10 cellular contexts compared by ENCODE assay signal in the genomic region with DNA sequence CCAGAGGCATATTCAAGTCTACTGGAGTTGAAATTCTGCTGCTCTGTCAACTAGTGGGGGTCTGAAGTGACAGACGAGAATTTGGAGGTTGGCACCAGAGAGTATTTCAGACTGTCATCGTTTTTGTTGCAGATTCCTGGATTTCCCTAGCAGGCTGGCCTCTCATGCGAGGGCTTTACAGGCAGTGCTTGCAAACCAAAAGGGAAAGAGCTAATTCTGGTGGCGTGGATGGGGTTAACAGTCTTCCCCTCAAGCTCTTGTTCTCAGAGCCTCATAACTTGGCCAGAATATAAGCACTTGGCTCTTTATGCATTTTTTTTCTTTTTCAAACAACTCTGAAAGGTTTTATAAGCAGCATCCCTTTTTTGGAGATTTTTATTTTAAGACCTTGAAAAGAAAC. TPM values are rescaled to one million over a fixed set of nuclear protein-coding genes. Genes with fewer than 3 reads are reported as not detected.
A peak's percentile ranks its signal among the peaks of the same experiment; 100 is the strongest.
DNase-seq lines count a peak whose midpoint lies in the region; ATAC-seq and TF ChIP-seq lines count a peak whose summit lies in the region.
"Had no signal": no experiment of that assay in that cellular context is flagged by ENCODE, and none has a peak within 500 bp of the region (broad histone marks: within the 10 kb centered on the region; RNA-seq: fewer than 3 reads in every experiment).

Gene SPARCL1, minus strand, starts transcription at position 190 of the 400 bp plus-strand sequence. CDS start 29,802 bp downstream, outside the sequence.

- H2AFZ ChIP-seq in PC-3 (ENCODE audit: low read length): no peak within 1 kb of the TSS

- no peaks in the 10 kb centered on the region for H3K9me2 ChIP-seq in PC-3 (replicated peaks; ENCODE audit: low read length)

- intact Hi-C loops in mucosa of descending colon (cut with DNase I, micrococcal nuclease) (no loop called here), PC-3 (cut with micrococcal nuclease) (no loop called here)

- H3K79me2 ChIP-seq in PC-3 (ENCODE audit: low read length): no peaks in the 10 kb centered on the region

- no peak within 1 kb of the TSS for H3K4me2 ChIP-seq in PC-3 (ENCODE audit: low read length)

- no peak for TF ChIP-seq CTCF in mucosa of descending colon (IDR thresholded peaks at IDR 0.05)
- no peak for TF ChIP-seq CTCF in PC-3 (conservative IDR thresholded peaks at IDR 0.05; ENCODE audit: low read depth, low read length)

- H3K4me3 ChIP-seq in mucosa of descending colon (no peak within 1 kb of the TSS), PC-3 (ENCODE audit: low read length) (no peak within 1 kb of the TSS)

- H3K4me1 ChIP-seq in mucosa of descending colon (ENCODE audit: low read depth) (no peaks in the 10 kb centered on the region), PC-3 (ENCODE audit: insufficient read depth, low read length) (no peaks in the 10 kb centered on the region)

- DNase-seq in fibroblast of peridontal ligament (ENCODE audit: extremely low read depth) (peak; percentile 43), mucosa of descending colon (peak in 1 of 3 donors; percentile 13), substantia nigra (lab: John Stamatoyannopoulos, UW) (peak in 9 of 49 donors; percentile 7 to 47 (median 29)), SKM-1 (lab: John Stamatoyannopoulos, UW; ENCODE audit: unreplicated experiment) (no peak), PC-3 (no peak), NCI-H2081 (lab: John Stamatoyannopoulos, UW) (no peak)
- DNase-seq: CD4-positive, CD25-positive, alpha-beta regulatory T cell; naive B cell had no signal

- 40 to 56% (median 40%) methylated on average over 4 of the region's 4 CpGs for WGBS in adipose tissue, 3 donors

- POLR2A ChIA-PET in PC-3 (lab: Charles Lee; ENCODE audit: unreplicated experiment): no interaction called here

- H3K27me3 ChIP-seq in PC-3 (ENCODE audit: low read length): no peaks in the 10 kb centered on the region

- CTCF ChIA-PET in PC-3 (lab: Charles Lee): interaction anchor here (0.5 to 0.7 kb wide), 2 partner anchors 9 to 324 kb away, joined by 3 to 4 read pairs; no protein-coding TSS in a partner anchor

- no peaks in the 10 kb centered on the region for H4K20me1 ChIP-seq in PC-3 (ENCODE audit: low read length)

- peak within 1 kb of the TSS; percentile 54 for H3K27ac ChIP-seq in adipose tissue (ENCODE audit: low read depth, low read length)
- peak within 1 kb of the TSS; percentile 31 for H3K27ac ChIP-seq in substantia nigra (ENCODE audit: low read depth, low read length, poor library complexity, severe bottlenecking)
- no peak within 1 kb of the TSS for H3K27ac ChIP-seq in PC-3 (ENCODE audit: low read length)

- no TSS peak for BruUV-seq in PC-3 (replicated peaks; lab: Mats Ljungman, UMichigan)

- no peak within 1 kb of the TSS for H3K9ac ChIP-seq in PC-3 (ENCODE audit: low read length)

- ATAC-seq in mucosa of descending colon: peak; percentile 24
- ATAC-seq in PC-3: no peak
- no peak for ATAC-seq in GM19463 (IDR thresholded peaks at IDR 0.05; ENCODE audit: unreplicated experiment)

- peaks cover 9% of the 10 kb centered on the region for H3K9me3 ChIP-seq in mucosa of descending colon
- no peaks in the 10 kb centered on the region for H3K9me3 ChIP-seq in PC-3 (ENCODE audit: low read length)

- H3K36me3 ChIP-seq in mucosa of descending colon (ENCODE audit: low read depth): no peaks in the 10 kb centered on the region
- no peaks in the 10 kb centered on the region for H3K36me3 ChIP-seq in PC-3 (ENCODE audit: low read depth, low read length)

- H3F3A ChIP-seq in PC-3 (ENCODE audit: low read length, unreplicated experiment): no peaks in the 10 kb centered on the region

RNA-seq across cellular contexts. Expression of gene SPARCL1, which starts in this region (rescaled TPM):
- polyA plus RNA-seq in adipose tissue: 100 to 1,000 TPM; 144 to 416 (median 337) TPM
- 100 to 1,000 TPM in 1 of 3 donors, 10 to 100 TPM in 2; 33.6 to 544 (median 78.4) TPM for total RNA-seq in mucosa of descending colon
- not detected in 2 replicates for total RNA-seq in PC-3 (2014; rRNA removed)
- total RNA-seq: CD4-positive, CD25-positive, alpha-beta regulatory T cell had no signal
- polyA plus RNA-seq: CD4-positive, CD25-positive, alpha-beta regulatory T cell had no signal

Comparison
In these comparisons a context has a peak if more than half of its experiments do, and no peak if none do; other contexts are left out.
1. RNA of gene SPARCL1 (total RNA-seq): 33.6 to 544 TPM in mucosa of descending colon; not detected in PC-3; every median in the first group is over 10 times any median in the second.